Comparison of ENCODE assay signal across 8 cellular contexts in genomic region chr20:3218307-3218988, GRCh38. TPM values are rescaled to one million over a fixed set of nuclear protein-coding genes. Genes with fewer than 3 reads are reported as not detected.
DNase-seq lines count a peak whose midpoint lies in the region; TF ChIP-seq lines count a peak whose summit lies in the region.

No MANE protein-coding gene starts in this region.

- H3K27me3 ChIP-seq in thymus (ENCODE audit: control insufficient read depth, insufficient read depth) = no peaks in the 10 kb centered on the region

- H3K36me3 ChIP-seq in thymus (ENCODE audit: control insufficient read depth, insufficient read depth) = peaks cover 40% of the 10 kb centered on the region

- no peak overlapping the region for H3K27ac Mint-ChIP-seq in neural crest cell (ENCODE audit: unreplicated experiment)

- no peaks in the 10 kb centered on the region for H3K27me3 Mint-ChIP-seq in neural crest cell (ENCODE audit: low read depth)

- H3K9me3 Mint-ChIP-seq in neural crest cell = no peaks in the 10 kb centered on the region

- 25% methylated on average over 30 of the region's 30 CpGs for WGBS in thymus

- H3K9me3 ChIP-seq in thymus (ENCODE audit: control insufficient read depth) = no peaks in the 10 kb centered on the region

- H3K4me1 Mint-ChIP-seq in neural crest cell = no peaks in the 10 kb centered on the region

- H3K27ac ChIP-seq in thymus (ENCODE audit: low read depth) = peak overlapping the region; percentile 52

- no peaks in the 10 kb centered on the region for H3K36me3 Mint-ChIP-seq in neural crest cell (ENCODE audit: low read depth)

- TF ChIP-seq CTCF in GM20000 (IDR thresholded peaks at IDR 0.05; ENCODE audit: extremely low read depth, missing control alignments) = peak; percentile 98
- TF ChIP-seq CTCF in epithelial cell of esophagus (IDR thresholded peaks at IDR 0.05; ENCODE audit: insufficient read depth, low read depth, low read length, missing control alignments) = peak; percentile 62
- peak; percentile 89 for TF ChIP-seq CTCF in neural crest cell (conservative IDR thresholded peaks at IDR 0.05)

- H3K4me1 ChIP-seq in thymus (ENCODE audit: control insufficient read depth, insufficient read depth, low read length) = peaks cover 17% of the 10 kb centered on the region

- H3K4me3 ChIP-seq in epithelial cell of esophagus (ENCODE audit: low read length) = no peak overlapping the region
- no peak overlapping the region for H3K4me3 ChIP-seq in thymus (ENCODE audit: low read length)

- no peak overlapping the region for H3K4me3 Mint-ChIP-seq in neural crest cell

- DNase-seq in CD1c-positive myeloid dendritic cell (ENCODE audit: extremely low spot score) (peak; percentile 62), GM20000 (ENCODE audit: low spot score) (peak; percentile 88), NCI-H1930 (lab: John Stamatoyannopoulos, UW) (peak; percentile 21 to 46), epithelial cell of esophagus (ENCODE audit: low read depth) (peak; percentile 49), neural crest cell (ENCODE audit: low read depth, low spot score) (peak; percentile 75), occipital lobe (lab: John Stamatoyannopoulos, UW) (no peak)
- DNase-seq in activated CD8-positive, alpha-beta memory T cell treated with anti-CD3 and anti-CD28 coated beads for 4 hours (ENCODE audit: low read depth in 2 of 2) = peak; percentile 38 to 52

RNA-seq across cellular contexts. Expression of gene ITPA, which starts 9.2 kb away (rescaled TPM):
- total RNA-seq in neural crest cell (58.7 and 67.0 TPM in 2 replicates), occipital lobe (36.3 TPM)
- polyA plus RNA-seq in thymus = 141 TPM

RNA-seq across cellular contexts. Expression of gene DDRGK1, which starts 14.0 kb away (rescaled TPM):
- total RNA-seq in neural crest cell (56.6 and 57.2 TPM in 2 replicates), occipital lobe (22.6 TPM)
- polyA plus RNA-seq in thymus = 42.7 TPM

RNA-seq across cellular contexts. Expression of gene SLC4A11, which starts 20.5 kb away (rescaled TPM):
- total RNA-seq in neural crest cell (0.55 and 0.89 TPM in 2 replicates), occipital lobe (not detected)
- polyA plus RNA-seq in thymus = 4.4 TPM

RNA-seq across cellular contexts. Expression of gene LZTS3, which starts 45.1 kb away (rescaled TPM):
- total RNA-seq in neural crest cell (10.8 and 11.0 TPM in 2 replicates), occipital lobe (12.0 TPM)
- polyA plus RNA-seq in thymus = 4.2 TPM

RNA-seq across cellular contexts. Expression of gene FASTKD5, which starts 58.8 kb away (rescaled TPM):
- total RNA-seq in neural crest cell (17.1 and 18.8 TPM in 2 replicates), occipital lobe (17.8 TPM)
- 11.6 TPM for polyA plus RNA-seq in thymus
